8 cellular contexts compared by ENCODE assay signal in genomic region chr4:80989921-80990544, GRCh38. TPM values are rescaled to one million over a fixed set of nuclear protein-coding genes. Genes with fewer than 3 reads are reported as not detected.
DNase-seq lines count a peak whose midpoint lies in the region; ATAC-seq and TF ChIP-seq lines count a peak whose summit lies in the region.

No MANE protein-coding gene starts in this region.

- H3K27me3 ChIP-seq in body of pancreas (no peaks in the 10 kb centered on the region), kidney epithelial cell (ENCODE audit: control insufficient read depth, insufficient read depth, low read length) (no peaks in the 10 kb centered on the region), thoracic aorta (replicated peaks; ENCODE audit: insufficient read depth) (no peaks in the 10 kb centered on the region)

- 0 to 2% methylated on average over 2 of the region's 2 CpGs for WGBS in body of pancreas, 2 donors

- no peak overlapping the region for H3K4me3 ChIP-seq in body of pancreas
- no peak overlapping the region for H3K4me3 ChIP-seq in kidney epithelial cell (ENCODE audit: low read depth, low read length)
- no peak overlapping the region for H3K4me3 ChIP-seq in thoracic aorta

- intact Hi-C loops in body of pancreas (cut with DNase I), result loop anchor here (10.0 kb wide), 1 partner anchor 615 kb away; no protein-coding TSS in a partner anchor

- TF ChIP-seq POLR2A in body of pancreas (IDR thresholded peaks at IDR 0.05), result no peak

- no peaks in the 10 kb centered on the region for H3K9me3 ChIP-seq in body of pancreas
- no peaks in the 10 kb centered on the region for H3K9me3 ChIP-seq in thoracic aorta

- ATAC-seq in GM18520 (IDR thresholded peaks at IDR 0.05; ENCODE audit: unreplicated experiment) (peak; percentile 48), HG03196 (IDR thresholded peaks at IDR 0.05; ENCODE audit: unreplicated experiment) (peak; percentile 72), body of pancreas (peak; percentile 66), thoracic aorta (ENCODE audit: insufficient number of reproducible peaks, low FRiP score, low read depth) (no peak), GM19328 (IDR thresholded peaks at IDR 0.05; ENCODE audit: unreplicated experiment) (no peak)

- TF ChIP-seq CTCF in body of pancreas (IDR thresholded peaks at IDR 0.05) (peak; percentile 24 to 63 (median 55)), kidney epithelial cell (IDR thresholded peaks at IDR 0.05; ENCODE audit: insufficient read depth, low read length, poor library complexity, severe bottlenecking) (peak; percentile 56), thoracic aorta (IDR thresholded peaks at IDR 0.05) (peak; percentile 39)

- no peak overlapping the region for H3K27ac ChIP-seq in body of pancreas
- H3K27ac ChIP-seq in thoracic aorta, result no peak overlapping the region

- no peaks in the 10 kb centered on the region for H3K4me1 ChIP-seq in body of pancreas
- no peaks in the 10 kb centered on the region for H3K4me1 ChIP-seq in thoracic aorta (ENCODE audit: control insufficient read depth in 1 of 2, low read depth in 2 of 2)

- H3K36me3 ChIP-seq in body of pancreas (replicated peaks in 1 of 2; ENCODE audit: insufficient read depth in 1 of 2, low read depth in 2 of 2), result no peaks in the 10 kb centered on the region
- H3K36me3 ChIP-seq in kidney epithelial cell (ENCODE audit: control insufficient read depth, insufficient read depth, low read length), result no peaks in the 10 kb centered on the region
- no peaks in the 10 kb centered on the region for H3K36me3 ChIP-seq in thoracic aorta

- DNase-seq in CMK (ENCODE audit: low read depth), result peak; percentile 31
- DNase-seq in NCI-H460 (ENCODE audit: extremely low read depth, low read depth), result peak; percentile 29
- peak in 2 of 4 donors; percentile 20 to 36 for DNase-seq in body of pancreas
- DNase-seq in kidney epithelial cell (ENCODE audit: low read depth), result peak; percentile 18
- no peak for DNase-seq in thoracic aorta (ENCODE audit: low spot score)

RNA-seq across cellular contexts. Expression of gene BMP3, which starts 40.5 kb away (rescaled TPM):
- not detected in 2 replicates for total RNA-seq in NCI-H460 (2014; rRNA removed; shearing (Covaris generic))
- not detected in 2 replicates for polyA plus RNA-seq in NCI-H460 (2014; cell fraction: nucleus; rRNA removed)
- under 1 TPM in 1 of 2 donors, not detected in 1; 0.26 TPM for total RNA-seq in body of pancreas
- total RNA-seq in kidney epithelial cell, result 0.14 and 0.33 TPM in 2 replicates
- 1 to 10 TPM in 1 of 2 donors, under 1 TPM in 1; 0.68 to 1.4 TPM for total RNA-seq in thoracic aorta

Comparison
In these comparisons a context has a peak if more than half of its experiments do, and no peak if none do; other contexts are left out.
1. ATAC-seq: peak in GM18520 (single experiment), HG03196 (single experiment) and body of pancreas (single experiment); none in thoracic aorta (single experiment) and GM19328 (single experiment).
2. Peak in every context shown above with its lines, with median percentiles within 50 percentile points of each other: CTCF ChIP-seq.